In the genomic region with DNA sequence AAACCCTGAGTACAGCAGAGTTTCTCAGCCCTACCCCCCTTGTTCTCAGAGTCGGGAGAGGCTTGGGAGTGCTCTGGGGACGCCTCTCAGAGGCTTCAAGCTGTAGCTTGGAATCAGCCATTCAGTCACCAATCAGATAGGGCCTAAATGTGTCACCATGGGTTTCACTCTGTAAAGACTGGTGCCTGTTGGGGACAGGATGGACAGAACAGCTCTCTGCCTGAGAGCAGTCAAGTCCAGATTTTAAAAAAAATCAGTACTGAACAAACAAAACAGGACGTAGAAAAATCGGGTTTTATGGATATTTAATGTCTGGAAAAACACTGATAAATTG, we compare ENCODE assay signal across 1 cellular context.
TF ChIP-seq lines count a peak whose summit lies in the region.

No MANE protein-coding gene starts in this region.

TF ChIP-seq in HEK293, 187 proteins besides CTCF, POLR2A, EP300 and RAD21 (continued from another document):
- TF ChIP-seq, protein P1, sequence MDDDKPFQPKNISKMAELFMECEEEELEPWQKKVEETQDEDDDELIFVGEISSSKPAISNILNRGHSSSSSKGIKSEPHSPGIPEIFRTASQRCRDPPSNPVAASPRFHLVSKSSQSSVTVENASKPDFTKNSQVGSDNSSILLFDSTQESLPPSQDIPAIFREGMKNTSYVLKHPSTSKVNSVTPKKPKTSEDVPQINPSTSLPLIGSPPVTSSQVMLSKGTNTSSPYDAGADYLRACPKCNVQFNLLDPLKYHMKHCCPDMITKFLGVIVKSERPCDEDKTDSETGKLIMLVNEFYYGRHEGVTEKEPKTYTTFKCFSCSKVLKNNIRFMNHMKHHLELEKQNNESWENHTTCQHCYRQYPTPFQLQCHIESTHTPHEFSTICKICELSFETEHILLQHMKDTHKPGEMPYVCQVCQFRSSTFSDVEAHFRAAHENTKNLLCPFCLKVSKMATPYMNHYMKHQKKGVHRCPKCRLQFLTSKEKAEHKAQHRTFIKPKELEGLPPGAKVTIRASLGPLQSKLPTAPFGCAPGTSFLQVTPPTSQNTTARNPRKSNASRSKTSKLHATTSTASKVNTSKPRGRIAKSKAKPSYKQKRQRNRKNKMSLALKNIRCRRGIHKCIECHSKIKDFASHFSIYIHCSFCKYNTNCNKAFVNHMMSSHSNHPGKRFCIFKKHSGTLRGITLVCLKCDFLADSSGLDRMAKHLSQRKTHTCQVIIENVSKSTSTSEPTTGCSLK (tag by site-specific recombination; IDR thresholded peaks at IDR 0.05), result no peak
- no peak for TF ChIP-seq ZNF146 (tag by site-specific recombination; IDR thresholded peaks at IDR 0.05)
